Comparison of ENCODE assay signal across 21 cellular contexts in genomic region chr1:227069490-227069889, GRCh38.
DNase-seq lines count a peak whose midpoint lies in the region; TF ChIP-seq lines count a peak whose summit lies in the region.
"Had no signal": no experiment of that assay in that cellular context is flagged by ENCODE, and none has a peak within 500 bp of the region (broad histone marks: within the 10 kb centered on the region; RNA-seq: fewer than 3 reads in every experiment).

No MANE protein-coding gene starts in this region.

- H4K20me1 ChIP-seq in smooth muscle cell (ENCODE audit: low read depth), result no peaks in the 10 kb centered on the region
- H4K20me1 ChIP-seq: BLaER1 treated with 17β-estradiol and CSF1 and Interleukin-3, amounts not matched to agents 10 nM and 100 nM had no signal

- TF ChIP-seq EP300 in esophagus muscularis mucosa (IDR thresholded peaks at IDR 0.05), result no peak

- H2AFZ ChIP-seq in smooth muscle cell (ENCODE audit: low read depth), result no peak overlapping the region
- H2AFZ ChIP-seq: GM23248 had no signal

- POLR2A ChIA-PET in HEK293 (lab: Yijun Ruan, JAX), result no interaction called here

- H3K27ac Mint-ChIP-seq in mesothelial cell of epicardium, result peak overlapping the region; percentile 34
- H3K27ac Mint-ChIP-seq: B cell; CD14-positive monocyte; CD4-positive, alpha-beta T cell; CD8-positive, alpha-beta memory T cell had no signal

- no peak overlapping the region for H3K27ac ChIP-seq in HEK293 (ENCODE audit: extremely low read depth, low read depth, low read length)
- peak overlapping the region; percentile 4 for H3K27ac ChIP-seq in smooth muscle cell (ENCODE audit: low read depth)
- no peak overlapping the region for H3K27ac ChIP-seq in esophagus muscularis mucosa (replicated peaks in 1 of 4)
- H3K27ac ChIP-seq: 22Rv1; BLaER1 treated with 17β-estradiol and CSF1 and Interleukin-3, amounts not matched to agents 10 nM and 100 nM; GM23248 had no signal

- DNase-seq in SW480 (ENCODE audit: low spot score) (peak; percentile 49), mesothelial cell of epicardium (ENCODE audit: low spot score in 2 of 2, unreplicated experiment in 2 of 2) (no peak), smooth muscle cell (lab: John Stamatoyannopoulos, UW; ENCODE audit: unreplicated experiment) (no peak), NCI-H524 (lab: John Stamatoyannopoulos, UW) (no peak), esophagus muscularis mucosa (ENCODE audit: extremely low spot score) (no peak), UCSD-AML1 (lab: John Stamatoyannopoulos, UW; ENCODE audit: unreplicated experiment) (no peak)
- DNase-seq: CD4-positive, alpha-beta T cell; CD8-positive, alpha-beta memory T cell; DMS 273 treated with DMSO at 0.1 percent for 48 hours; DMS79; EL; GDM1; H7; HCEC 1CT had no signal

- CTCF ChIA-PET in HEK293 (lab: Yijun Ruan, JAX), result no interaction called here

- H3K27me3 Mint-ChIP-seq in mesothelial cell of epicardium (ENCODE audit: low read depth), result no peaks in the 10 kb centered on the region

- TF ChIP-seq POLR2A in esophagus muscularis mucosa (IDR thresholded peaks at IDR 0.05; ENCODE audit: low read depth), result no peak

- no peak for TF ChIP-seq CTCF in HEK293 (tag by site-specific recombination; IDR thresholded peaks at IDR 0.05)
- TF ChIP-seq CTCF in mesothelial cell of epicardium (IDR thresholded peaks at IDR 0.05; ENCODE audit: unreplicated experiment), result no peak
- TF ChIP-seq CTCF in smooth muscle cell (IDR thresholded peaks at IDR 0.05; ENCODE audit: borderline replicate concordance, insufficient read depth, poor library complexity, severe bottlenecking), result no peak
- no peak for TF ChIP-seq CTCF in esophagus muscularis mucosa (IDR thresholded peaks at IDR 0.05)

- WGBS in smooth muscle cell (ENCODE audit: low lambda C conversion rate), result 72% methylated on average over 2 of the region's 2 CpGs
- 88% methylated on average over 2 of the region's 2 CpGs for WGBS in esophagus muscularis mucosa

- H3K27me3 ChIP-seq in smooth muscle cell (ENCODE audit: low read depth) (no peaks in the 10 kb centered on the region), esophagus muscularis mucosa (no peaks in the 10 kb centered on the region)
- H3K27me3 ChIP-seq: BLaER1 treated with 17β-estradiol and CSF1 and Interleukin-3, amounts not matched to agents 10 nM and 100 nM had no signal

- peaks cover 9% of the 10 kb centered on the region for H3K4me1 Mint-ChIP-seq in mesothelial cell of epicardium
- H3K4me1 Mint-ChIP-seq: B cell, CD14-positive monocyte had no signal

- H3K36me3 Mint-ChIP-seq in mesothelial cell of epicardium, result peaks cover 5% of the 10 kb centered on the region
- H3K36me3 Mint-ChIP-seq: CD14-positive monocyte; CD8-positive, alpha-beta memory T cell had no signal

- intact Hi-C loops in esophagus muscularis mucosa (cut with DNase I), result no loop called here

- no peak overlapping the region for H3K4me3 Mint-ChIP-seq in mesothelial cell of epicardium
- H3K4me3 Mint-ChIP-seq: B cell; CD14-positive monocyte; CD4-positive, alpha-beta T cell; CD8-positive, alpha-beta memory T cell had no signal

- H3K4me3 ChIP-seq in HEK293 (ENCODE audit: low read depth, low read length) (no peak overlapping the region), smooth muscle cell (no peak overlapping the region), esophagus muscularis mucosa (no peak overlapping the region)
- H3K4me3 ChIP-seq: BLaER1 treated with 17β-estradiol and CSF1 and Interleukin-3, amounts not matched to agents 10 nM and 100 nM; GM12878; GM23248 had no signal

- peaks cover 15% of the 10 kb centered on the region; the same call in 1 of the 2 replicates for H3K4me1 ChIP-seq in HEK293 (ENCODE audit: control insufficient read depth, insufficient read depth, low read length)
- no peaks in the 10 kb centered on the region for H3K4me1 ChIP-seq in smooth muscle cell (ENCODE audit: low read depth)
- peaks cover 0 to 7% (median 6%) of the 10 kb centered on the region in 4 donors for H3K4me1 ChIP-seq in esophagus muscularis mucosa
- H3K4me1 ChIP-seq: BLaER1 treated with 17β-estradiol and CSF1 and Interleukin-3, amounts not matched to agents 10 nM and 100 nM had no signal

- no peaks in the 10 kb centered on the region for H3K9me3 Mint-ChIP-seq in mesothelial cell of epicardium
- H3K9me3 Mint-ChIP-seq: CD14-positive monocyte; CD4-positive, alpha-beta T cell; CD8-positive, alpha-beta memory T cell had no signal

- H3K9ac ChIP-seq in smooth muscle cell (ENCODE audit: low read depth), result no peak overlapping the region
- H3K9ac ChIP-seq: BLaER1 treated with 17β-estradiol and CSF1 and Interleukin-3, amounts not matched to agents 10 nM and 100 nM; GM23248 had no signal

- peak overlapping the region; percentile 36 for H3K4me2 ChIP-seq in smooth muscle cell
- H3K4me2 ChIP-seq: BLaER1 treated with 17β-estradiol and CSF1 and Interleukin-3, amounts not matched to agents 10 nM and 100 nM had no signal

- H3F3A ChIP-seq in smooth muscle cell (ENCODE audit: low read depth), result no peaks in the 10 kb centered on the region

- H3K36me3 ChIP-seq in HEK293 (ENCODE audit: control insufficient read depth in 2 of 2, insufficient read depth in 1 of 2, low read length in 2 of 2) (peaks cover 5 to 6% of the 10 kb centered on the region in 2 experiments; a peak in 2 of 3 replicates), smooth muscle cell (ENCODE audit: low read depth) (no peaks in the 10 kb centered on the region), esophagus muscularis mucosa (peaks cover 0 to 46% (median 12%) of the 10 kb centered on the region in 4 donors)

- H3K9me3 ChIP-seq in HEK293 (ENCODE audit: control insufficient read depth, insufficient read depth, low read depth, low read length) (no peaks in the 10 kb centered on the region), smooth muscle cell (replicated peaks; ENCODE audit: low read depth) (no peaks in the 10 kb centered on the region), esophagus muscularis mucosa (no peaks in the 10 kb centered on the region)
- H3K9me3 ChIP-seq: BLaER1 treated with 17β-estradiol and CSF1 and Interleukin-3, amounts not matched to agents 10 nM and 100 nM had no signal

- H3K79me2 ChIP-seq in smooth muscle cell (ENCODE audit: low read depth), result no peaks in the 10 kb centered on the region

TF ChIP-seq in HEK293, 187 proteins besides CTCF, POLR2A, EP300 and RAD21:
- TF ChIP-seq ZEB2 (tag by site-specific recombination; IDR thresholded peaks at IDR 0.05) (no peak), KLF7 (tag by site-specific recombination; IDR thresholded peaks at IDR 0.05; ENCODE audit: borderline replicate concordance) (no peak), OSR2 (tag by site-specific recombination; IDR thresholded peaks at IDR 0.05) (peak; percentile 63; the same call in 1 of the 2 replicates), TCF7L2 (IDR thresholded peaks at IDR 0.05; ENCODE audit: borderline replicate concordance, low read depth, low read length) (peak; percentile 91), PRDM6 (tag by site-specific recombination; IDR thresholded peaks at IDR 0.05) (peak; percentile 64; the same call in 1 of the 2 replicates), ZNF843 (tag by site-specific recombination; IDR thresholded peaks at IDR 0.05) (0 out of 2 replicates have a peak, but pooled peaks have one; percentile 30), BCL6B (tag by site-specific recombination; IDR thresholded peaks at IDR 0.05) (peak; percentile 55), IKZF3 (tag by site-specific recombination; IDR thresholded peaks at IDR 0.05) (0 out of 2 replicates have a peak, but pooled peaks have one; percentile 16)
TF ChIP-seq in HEK293: peak in this region for 6.
